Comparison of ENCODE assay signal across 1 cellular context in the genomic region with DNA sequence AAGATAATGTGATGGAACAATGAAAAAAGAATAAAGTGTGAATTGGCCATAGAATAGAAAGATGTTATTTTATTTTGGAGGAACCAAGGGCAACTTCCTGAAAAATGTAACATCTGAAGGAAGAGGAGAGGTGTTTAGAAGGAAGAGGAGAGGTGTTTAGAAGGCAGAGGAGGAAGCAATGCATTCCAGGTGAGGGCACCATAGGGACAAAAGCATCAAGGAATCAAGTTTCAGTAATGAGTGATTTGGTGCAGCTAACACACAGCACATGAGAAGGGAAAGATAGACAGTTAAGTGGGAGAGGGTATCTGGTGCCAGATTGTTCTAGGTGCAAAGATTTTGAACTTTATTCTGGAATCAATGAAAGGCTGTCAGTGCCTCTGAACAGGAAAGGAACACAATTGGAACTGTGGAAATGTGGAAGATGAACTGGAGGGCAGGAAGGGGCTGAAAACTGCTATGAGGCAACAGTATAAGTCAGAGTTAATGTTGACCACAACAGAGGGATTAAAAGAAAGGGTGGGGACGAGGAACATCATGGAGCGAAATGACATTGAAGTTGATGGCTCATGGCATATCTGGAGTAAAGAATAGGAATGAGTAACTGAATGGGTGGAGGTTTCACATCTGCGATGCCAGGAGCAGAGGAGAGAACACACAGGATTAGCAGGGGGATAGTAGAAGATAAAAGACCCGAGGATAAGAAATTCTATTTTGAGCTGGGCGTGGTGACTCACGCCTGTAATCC.
TF ChIP-seq lines count a peak whose summit lies in the region.

No MANE protein-coding gene starts in this region.

TF ChIP-seq in WTC11, 78 proteins besides CTCF, POLR2A, EP300 and RAD21 (continued from another document):
- no peak for TF ChIP-seq ERG (CRISPR knock-in tag; IDR thresholded peaks at IDR 0.05)
- no peak for TF ChIP-seq JAZF1 (CRISPR knock-in tag; IDR thresholded peaks at IDR 0.05)
- TF ChIP-seq SMAD4 (CRISPR knock-in tag; IDR thresholded peaks at IDR 0.05), result no peak
- TF ChIP-seq, protein P1, sequence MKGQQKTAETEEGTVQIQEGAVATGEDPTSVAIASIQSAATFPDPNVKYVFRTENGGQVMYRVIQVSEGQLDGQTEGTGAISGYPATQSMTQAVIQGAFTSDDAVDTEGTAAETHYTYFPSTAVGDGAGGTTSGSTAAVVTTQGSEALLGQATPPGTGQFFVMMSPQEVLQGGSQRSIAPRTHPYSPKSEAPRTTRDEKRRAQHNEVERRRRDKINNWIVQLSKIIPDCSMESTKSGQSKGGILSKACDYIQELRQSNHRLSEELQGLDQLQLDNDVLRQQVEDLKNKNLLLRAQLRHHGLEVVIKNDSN (CRISPR knock-in tag; IDR thresholded peaks at IDR 0.05), result no peak
- no peak for TF ChIP-seq PREB (CRISPR knock-in tag; IDR thresholded peaks at IDR 0.05; ENCODE audit: borderline replicate concordance)
- no peak for TF ChIP-seq OVOL2 (CRISPR knock-in tag; IDR thresholded peaks at IDR 0.05; ENCODE audit: borderline replicate concordance)
- TF ChIP-seq FOXP1 (CRISPR knock-in tag; IDR thresholded peaks at IDR 0.05; ENCODE audit: borderline replicate concordance), result no peak
- TF ChIP-seq, protein P2, sequence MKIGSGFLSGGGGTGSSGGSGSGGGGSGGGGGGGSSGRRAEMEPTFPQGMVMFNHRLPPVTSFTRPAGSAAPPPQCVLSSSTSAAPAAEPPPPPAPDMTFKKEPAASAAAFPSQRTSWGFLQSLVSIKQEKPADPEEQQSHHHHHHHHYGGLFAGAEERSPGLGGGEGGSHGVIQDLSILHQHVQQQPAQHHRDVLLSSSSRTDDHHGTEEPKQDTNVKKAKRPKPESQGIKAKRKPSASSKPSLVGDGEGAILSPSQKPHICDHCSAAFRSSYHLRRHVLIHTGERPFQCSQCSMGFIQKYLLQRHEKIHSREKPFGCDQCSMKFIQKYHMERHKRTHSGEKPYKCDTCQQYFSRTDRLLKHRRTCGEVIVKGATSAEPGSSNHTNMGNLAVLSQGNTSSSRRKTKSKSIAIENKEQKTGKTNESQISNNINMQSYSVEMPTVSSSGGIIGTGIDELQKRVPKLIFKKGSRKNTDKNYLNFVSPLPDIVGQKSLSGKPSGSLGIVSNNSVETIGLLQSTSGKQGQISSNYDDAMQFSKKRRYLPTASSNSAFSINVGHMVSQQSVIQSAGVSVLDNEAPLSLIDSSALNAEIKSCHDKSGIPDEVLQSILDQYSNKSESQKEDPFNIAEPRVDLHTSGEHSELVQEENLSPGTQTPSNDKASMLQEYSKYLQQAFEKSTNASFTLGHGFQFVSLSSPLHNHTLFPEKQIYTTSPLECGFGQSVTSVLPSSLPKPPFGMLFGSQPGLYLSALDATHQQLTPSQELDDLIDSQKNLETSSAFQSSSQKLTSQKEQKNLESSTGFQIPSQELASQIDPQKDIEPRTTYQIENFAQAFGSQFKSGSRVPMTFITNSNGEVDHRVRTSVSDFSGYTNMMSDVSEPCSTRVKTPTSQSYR (CRISPR knock-in tag; IDR thresholded peaks at IDR 0.05), result no peak
- no peak for TF ChIP-seq NFYB (CRISPR knock-in tag; conservative IDR thresholded peaks at IDR 0.05; ENCODE audit: low read depth)
- TF ChIP-seq ETV6 (CRISPR knock-in tag; IDR thresholded peaks at IDR 0.05), result no peak
- TF ChIP-seq NR3C1 (CRISPR knock-in tag; conservative IDR thresholded peaks at IDR 0.05; ENCODE audit: low read depth), result no peak
- TF ChIP-seq, protein P3, sequence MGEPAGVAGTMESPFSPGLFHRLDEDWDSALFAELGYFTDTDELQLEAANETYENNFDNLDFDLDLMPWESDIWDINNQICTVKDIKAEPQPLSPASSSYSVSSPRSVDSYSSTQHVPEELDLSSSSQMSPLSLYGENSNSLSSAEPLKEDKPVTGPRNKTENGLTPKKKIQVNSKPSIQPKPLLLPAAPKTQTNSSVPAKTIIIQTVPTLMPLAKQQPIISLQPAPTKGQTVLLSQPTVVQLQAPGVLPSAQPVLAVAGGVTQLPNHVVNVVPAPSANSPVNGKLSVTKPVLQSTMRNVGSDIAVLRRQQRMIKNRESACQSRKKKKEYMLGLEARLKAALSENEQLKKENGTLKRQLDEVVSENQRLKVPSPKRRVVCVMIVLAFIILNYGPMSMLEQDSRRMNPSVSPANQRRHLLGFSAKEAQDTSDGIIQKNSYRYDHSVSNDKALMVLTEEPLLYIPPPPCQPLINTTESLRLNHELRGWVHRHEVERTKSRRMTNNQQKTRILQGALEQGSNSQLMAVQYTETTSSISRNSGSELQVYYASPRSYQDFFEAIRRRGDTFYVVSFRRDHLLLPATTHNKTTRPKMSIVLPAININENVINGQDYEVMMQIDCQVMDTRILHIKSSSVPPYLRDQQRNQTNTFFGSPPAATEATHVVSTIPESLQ (CRISPR knock-in tag; IDR thresholded peaks at IDR 0.05), result no peak
- no peak for TF ChIP-seq GTF2I (CRISPR knock-in tag; conservative IDR thresholded peaks at IDR 0.05)
- no peak for TF ChIP-seq ZNF263 (CRISPR knock-in tag; IDR thresholded peaks at IDR 0.05; ENCODE audit: low read depth)
